Comparison of ENCODE assay signal across 23 cellular contexts in genomic region chr3:39118931-39119660, GRCh38.
"Had no signal": no experiment of that assay in that cellular context is flagged by ENCODE, and none has a peak within 500 bp of the region (broad histone marks: within the 10 kb centered on the region; RNA-seq: fewer than 3 reads in every experiment).

No MANE protein-coding gene starts in this region.

- H3K27me3 ChIP-seq: MG63, Peyer's patch, SJCRH30 had no signal

- H3K9me3 ChIP-seq: MG63, Peyer's patch, SJCRH30 had no signal

- H3K4me3 ChIP-seq: MG63, PC-9, Peyer's patch, SJCRH30 had no signal

- H2AFZ ChIP-seq: PC-9 had no signal

- ATAC-seq: Right ventricle myocardium inferior, SK-N-SH treated with all-trans-retinoic acid at 6 μM for 48 hours had no signal

- H3K4me1 ChIP-seq: SJCRH30 had no signal

- H3K4me2 ChIP-seq: PC-9 had no signal

- H3K36me3 ChIP-seq: MG63, SJCRH30 had no signal

- DNase-seq: Karpas-422; KBM-7; MG63; NCI-H1092 treated with DMSO at 0.1 percent for 48 hours; NCI-H1436; NCI-H187; NCI-H2029; NCI-H2081 treated with DMSO at 0.1 percent for 48 hours; NCI-H2171; NCI-H226; NCI-H446; NCI-H510A; NCI-H524 treated with DMSO at 0.1 percent for 48 hours; NCI-H69; NCI-H774; NK-92 treated with Interleukin-12 subunit alpha and Interleukin-12 subunit beta, amount 100 ng/mL, for 24 hours; OCI-M1; PC-9; Peyer's patch; SHP77 treated with DMSO at 0.1 percent for 48 hours; SJCRH30 had no signal

- H3K27ac ChIP-seq: PC-9, Peyer's patch, SJCRH30 had no signal
